In genomic region chr17:40909351-40909750, GRCh38 we compare ENCODE assay signal across 8 cellular contexts. TPM values are rescaled to one million over a fixed set of nuclear protein-coding genes. Genes with fewer than 3 reads are reported as not detected.
A peak's percentile ranks its signal among the peaks of the same experiment; 100 is the strongest.
DNase-seq lines count a peak whose midpoint lies in the region; ATAC-seq and TF ChIP-seq lines count a peak whose summit lies in the region.

No MANE protein-coding gene starts in this region.

- no peaks in the 10 kb centered on the region for H3F3A ChIP-seq in GM23338 (replicated peaks; ENCODE audit: low read depth)

- POLR2A ChIA-PET in A673 (lab: Charles Lee; ENCODE audit: low non-redundant PET): no interaction called here

- no peaks in the 10 kb centered on the region for H4K20me1 ChIP-seq in GM23338 (replicated peaks; ENCODE audit: insufficient read depth)

- intact Hi-C loops in A673 (cut with micrococcal nuclease; ENCODE audit: unreplicated experiment): loop anchor here (2.0 to 5.0 kb wide), 5 partner anchors 52 to 753 kb away; no protein-coding TSS in a partner anchor

- H3K4me2 ChIP-seq in GM23338: no peak overlapping the region

- H3K27me3 ChIP-seq in A673 (replicated peaks; ENCODE audit: insufficient read depth, low read depth, low read length, poor library complexity): no peaks in the 10 kb centered on the region
- no peaks in the 10 kb centered on the region for H3K27me3 ChIP-seq in GM23338 (ENCODE audit: insufficient read depth)

- TF ChIP-seq CTCF in A673 (conservative IDR thresholded peaks at IDR 0.05; ENCODE audit: low read depth, low read length) (peak; percentile 64), GM23338 (conservative IDR thresholded peaks at IDR 0.05; ENCODE audit: low read depth in 2 of 2) (peak; percentile 65 to 75)

- H3K4me1 ChIP-seq in A673 (ENCODE audit: insufficient read depth, low read length, poor library complexity, severe bottlenecking): peaks cover 32% of the 10 kb centered on the region
- H3K4me1 ChIP-seq in GM23338 (ENCODE audit: insufficient read depth): no peaks in the 10 kb centered on the region

- ATAC-seq in GM23338 (peak; percentile 94), GM19023 (IDR thresholded peaks at IDR 0.05; ENCODE audit: unreplicated experiment) (no peak)

- no peaks in the 10 kb centered on the region for H3K9me3 Mint-ChIP-seq in GM23338

- H3K36me3 ChIP-seq in A673 (ENCODE audit: insufficient read depth, low read length, poor library complexity, severe bottlenecking) (no peaks in the 10 kb centered on the region), GM23338 (ENCODE audit: insufficient read depth) (no peaks in the 10 kb centered on the region)

- H3K36me3 Mint-ChIP-seq in GM23338 (ENCODE audit: low read depth): no peaks in the 10 kb centered on the region

- no peak overlapping the region for H3K4me3 Mint-ChIP-seq in GM23338

- no peaks in the 10 kb centered on the region for H3K9me2 ChIP-seq in GM23338 (ENCODE audit: insufficient read depth)

- H3K27ac ChIP-seq in A673 (ENCODE audit: low read depth, low read length, poor library complexity, severe bottlenecking): peak overlapping the region; percentile 87
- H3K27ac ChIP-seq in GM23338 (ENCODE audit: low read depth): no peak overlapping the region

- CTCF ChIA-PET in A673 (lab: Charles Lee): interaction anchor here (0.7 kb wide), 1 partner anchor 739 kb away, joined by 5 read pairs; no protein-coding TSS in a partner anchor

- BruUV-seq in A673 (replicated peaks; lab: Mats Ljungman, UMichigan): no TSS peak

- H3K9me3 ChIP-seq in A673 (ENCODE audit: low read depth, low read length, poor library complexity, severe bottlenecking): no peaks in the 10 kb centered on the region

- no peak overlapping the region for H3K27ac Mint-ChIP-seq in GM23338

- no peaks in the 10 kb centered on the region for H3K79me2 ChIP-seq in GM23338 (replicated peaks; ENCODE audit: insufficient read depth)

- peaks cover 14% of the 10 kb centered on the region for H3K4me1 Mint-ChIP-seq in GM23338

- H3K27me3 Mint-ChIP-seq in GM23338 (ENCODE audit: insufficient read depth, low read depth, poor library complexity): no peaks in the 10 kb centered on the region

- no peak overlapping the region for H3K4me3 ChIP-seq in A673 (ENCODE audit: low read depth, low read length, poor library complexity, severe bottlenecking)
- no peak overlapping the region for H3K4me3 ChIP-seq in GM23338

- H2AFZ ChIP-seq in GM23338: no peak overlapping the region

- DNase-seq in A673 (ENCODE audit: low spot score): peak; percentile 93
- peak; percentile 88 for DNase-seq in GM23338 (ENCODE audit: low spot score)
- peak; percentile 91 for DNase-seq in NCI-H345 (lab: John Stamatoyannopoulos, UW)
- peak; percentile 53 for DNase-seq in activated CD4-positive, alpha-beta T cell treated with anti-CD3 and anti-CD28 coated beads for 1 hour
- peak; percentile 75 for DNase-seq in cerebellum (ENCODE audit: low spot score)
- DNase-seq in kidney tubule cell (ENCODE audit: low spot score): peak; percentile 98
- DNase-seq in stimulated activated CD4-positive, alpha-beta T cell treated with anti-CD3 and anti-CD28 coated beads, Interleukin-2, amount 100 ng/mL, for 24 hours: peak; percentile 66 to 71

TF ChIP-seq in GM23338, 12 proteins besides CTCF, POLR2A, EP300 and RAD21 (continues in another document):
- TF ChIP-seq, protein P1, sequence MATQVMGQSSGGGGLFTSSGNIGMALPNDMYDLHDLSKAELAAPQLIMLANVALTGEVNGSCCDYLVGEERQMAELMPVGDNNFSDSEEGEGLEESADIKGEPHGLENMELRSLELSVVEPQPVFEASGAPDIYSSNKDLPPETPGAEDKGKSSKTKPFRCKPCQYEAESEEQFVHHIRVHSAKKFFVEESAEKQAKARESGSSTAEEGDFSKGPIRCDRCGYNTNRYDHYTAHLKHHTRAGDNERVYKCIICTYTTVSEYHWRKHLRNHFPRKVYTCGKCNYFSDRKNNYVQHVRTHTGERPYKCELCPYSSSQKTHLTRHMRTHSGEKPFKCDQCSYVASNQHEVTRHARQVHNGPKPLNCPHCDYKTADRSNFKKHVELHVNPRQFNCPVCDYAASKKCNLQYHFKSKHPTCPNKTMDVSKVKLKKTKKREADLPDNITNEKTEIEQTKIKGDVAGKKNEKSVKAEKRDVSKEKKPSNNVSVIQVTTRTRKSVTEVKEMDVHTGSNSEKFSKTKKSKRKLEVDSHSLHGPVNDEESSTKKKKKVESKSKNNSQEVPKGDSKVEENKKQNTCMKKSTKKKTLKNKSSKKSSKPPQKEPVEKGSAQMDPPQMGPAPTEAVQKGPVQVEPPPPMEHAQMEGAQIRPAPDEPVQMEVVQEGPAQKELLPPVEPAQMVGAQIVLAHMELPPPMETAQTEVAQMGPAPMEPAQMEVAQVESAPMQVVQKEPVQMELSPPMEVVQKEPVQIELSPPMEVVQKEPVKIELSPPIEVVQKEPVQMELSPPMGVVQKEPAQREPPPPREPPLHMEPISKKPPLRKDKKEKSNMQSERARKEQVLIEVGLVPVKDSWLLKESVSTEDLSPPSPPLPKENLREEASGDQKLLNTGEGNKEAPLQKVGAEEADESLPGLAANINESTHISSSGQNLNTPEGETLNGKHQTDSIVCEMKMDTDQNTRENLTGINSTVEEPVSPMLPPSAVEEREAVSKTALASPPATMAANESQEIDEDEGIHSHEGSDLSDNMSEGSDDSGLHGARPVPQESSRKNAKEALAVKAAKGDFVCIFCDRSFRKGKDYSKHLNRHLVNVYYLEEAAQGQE (IDR thresholded peaks at IDR 0.05; ENCODE audit: unreplicated experiment): no peak
- TF ChIP-seq ZNF114 (CRISPR knock-in tag; IDR thresholded peaks at IDR 0.05) (no peak), EZH2phosphoT487 (IDR thresholded peaks at IDR 0.05; ENCODE audit: unreplicated experiment) (no peak), JUNB (IDR thresholded peaks at IDR 0.05; ENCODE audit: unreplicated experiment) (no peak), NANOG (IDR thresholded peaks at IDR 0.05; ENCODE audit: borderline replicate concordance) (no peak), POLR2AphosphoS5 (IDR thresholded peaks at IDR 0.05; ENCODE audit: low read depth) (no peak), STAT1 (IDR thresholded peaks at IDR 0.05; ENCODE audit: unreplicated experiment) (no peak), ZNF331 (CRISPR knock-in tag; IDR thresholded peaks at IDR 0.05; ENCODE audit: low read depth) (no peak)

RNA-seq across cellular contexts. Expression of gene KRT20, which starts 24.3 kb away (rescaled TPM):
- not detected in 2 replicates for total RNA-seq in A673 (2021)
- not detected in 2 replicates for total RNA-seq in GM23338 (2014; rRNA removed; shearing (Covaris generic))
- polyA plus RNA-seq in GM23338 (2016; fragmentation: Nextera tagmentation; extraction: Ambion mirVana): not detected in 2 replicates
- total RNA-seq in cerebellum: 0.82 TPM

RNA-seq across cellular contexts. Expression of gene KRT23, which starts 28.1 kb away (rescaled TPM):
- total RNA-seq in A673 (2021) (not detected in 2 replicates), cerebellum (not detected)
- not detected in 2 replicates for total RNA-seq in GM23338 (2014; rRNA removed; shearing (Covaris generic))
- polyA plus RNA-seq in GM23338 (2016; fragmentation: Nextera tagmentation; extraction: Ambion mirVana): not detected in 2 replicates

RNA-seq across cellular contexts. Expression of gene KRT12, which starts 42.3 kb away (rescaled TPM):
- total RNA-seq in A673 (2021) (not detected in 2 replicates), cerebellum (not detected)
- total RNA-seq in GM23338 (2014; rRNA removed; shearing (Covaris generic)): not detected in 2 replicates
- not detected in 2 replicates for polyA plus RNA-seq in GM23338 (2016; fragmentation: Nextera tagmentation; extraction: Ambion mirVana)

RNA-seq across cellular contexts. Expression of gene KRT39, which starts 57.4 kb away (rescaled TPM):
- not detected in 2 replicates for total RNA-seq in A673 (2021)
- total RNA-seq in GM23338 (2014; rRNA removed; shearing (Covaris generic)): not detected in 2 replicates
- not detected in 2 replicates for polyA plus RNA-seq in GM23338 (2016; fragmentation: Nextera tagmentation; extraction: Ambion mirVana)
- not detected for total RNA-seq in cerebellum
